Comparison of ENCODE assay signal across 2 cellular contexts in genomic region chr4:82301390-82301789, GRCh38.
A peak's percentile ranks its signal among the peaks of the same experiment; 100 is the strongest.
DNase-seq lines count a peak whose midpoint lies in the region; ATAC-seq, FAIRE-seq and TF ChIP-seq lines count a peak whose summit lies in the region.
"Not testable (repeated sequence)": the region's sequence is repeated elsewhere in the genome, so short reads cannot be mapped to it uniquely, and the experiment has no call there.

No MANE protein-coding gene starts in this region.

- ATAC-seq in K562 = not testable (repeated sequence)

- not testable (repeated sequence) for TF ChIP-seq EP300 in K562 (IDR thresholded peaks at IDR 0.05; ENCODE audit: low read length)

- POLR2A ChIA-PET in HEK293 (lab: Yijun Ruan, JAX); K562 (lab: Yijun Ruan, JAX): not testable (repeated sequence)

- TF ChIP-seq CTCF in HEK293 (tag by site-specific recombination; IDR thresholded peaks at IDR 0.05); K562 (IDR thresholded peaks at IDR 0.05 in 2 of 3, conservative IDR thresholded peaks at IDR 0.05 in 1 of 3; ENCODE audit: insufficient read depth in 2 of 3, low read depth in 1 of 3, low read length in 3 of 3): not testable (repeated sequence)

- not testable (repeated sequence) for TF ChIP-seq POLR2A in K562 (conservative IDR thresholded peaks at IDR 0.05)

- CTCF ChIA-PET in HEK293 (lab: Yijun Ruan, JAX); K562 (lab: Yijun Ruan, JAX; ENCODE audit: low intra/inter-chr PET ratio): not testable (repeated sequence)

- H3K9ac ChIP-seq in K562 (ENCODE audit: insufficient read depth in 1 of 2, low read depth in 2 of 2, low read length in 2 of 2) = not testable (repeated sequence)

- not testable (repeated sequence) for H3K36me3 ChIP-seq in HEK293 (ENCODE audit: control insufficient read depth in 2 of 2, insufficient read depth in 1 of 2, low read length in 2 of 2); K562 (ENCODE audit: control insufficient read depth, insufficient read depth, low read length)

- H3K79me2 ChIP-seq in K562 (ENCODE audit: control insufficient read depth, insufficient read depth, low read length) = not testable (repeated sequence)

- not testable (repeated sequence) for H3K4me1 ChIP-seq in HEK293 (ENCODE audit: control insufficient read depth, insufficient read depth, low read length); K562 (replicated peaks in 1 of 2; ENCODE audit: control insufficient read depth in 2 of 2, insufficient read depth in 2 of 2, low read length in 2 of 2)

- intact Hi-C loops in K562 (cut with micrococcal nuclease) = not testable (repeated sequence)

- not testable (repeated sequence) for H2AFZ ChIP-seq in K562 (ENCODE audit: low read depth, low read length)

- not testable (repeated sequence) for H3K27ac ChIP-seq in HEK293 (ENCODE audit: extremely low read depth, low read depth, low read length); K562 (ENCODE audit: extremely low read depth, low read depth, low read length)

- H3K4me2 ChIP-seq in K562 (ENCODE audit: insufficient read depth, low read length) = not testable (repeated sequence)

- not testable (repeated sequence) for FAIRE-seq in K562 (lab: Jason Lieb, UNC)

- H3K27me3 ChIP-seq in K562 (ENCODE audit: control insufficient read depth in 2 of 2, insufficient read depth in 2 of 2, low read length in 2 of 2) = not testable (repeated sequence)

- H3K4me3 ChIP-seq in HEK293 (ENCODE audit: low read depth, low read length); K562: not testable (repeated sequence)

- not testable (repeated sequence) for DNase-seq in K562 (ENCODE audit: extremely low read depth in 1 of 4, low spot score in 3 of 4)

- not testable (repeated sequence) for BruUV-seq in K562 (replicated peaks; lab: Mats Ljungman, UMichigan)

- H4K20me1 ChIP-seq in K562 (replicated peaks; ENCODE audit: control insufficient read depth, insufficient read depth, low read length) = not testable (repeated sequence)

- not testable (repeated sequence) for H3K9me3 ChIP-seq in HEK293 (ENCODE audit: control insufficient read depth, insufficient read depth, low read depth, low read length); K562 (replicated peaks; ENCODE audit: control insufficient read depth, insufficient read depth, low read depth, low read length)

- TF ChIP-seq RAD21 in K562 (CRISPR knock-in tag; conservative IDR thresholded peaks at IDR 0.05 in 1 of 2, IDR thresholded peaks at IDR 0.05 in 1 of 2) = not testable (repeated sequence)

- in situ Hi-C loops in K562 (cut with MboI) = not testable (repeated sequence)

- not testable (repeated sequence) for H3K9me1 ChIP-seq in K562 (ENCODE audit: control insufficient read depth, insufficient read depth, low read length)

TF ChIP-seq in HEK293, 187 proteins besides CTCF, POLR2A, EP300 and RAD21:
- TF ChIP-seq ZNF529 (tag by site-specific recombination; IDR thresholded peaks at IDR 0.05; ENCODE audit: insufficient replicate concordance) = peak; percentile 12
TF ChIP-seq in HEK293: peak in this region for 1; not testable (repeated sequence) for 186.

TF ChIP-seq in K562, 482 proteins besides CTCF, POLR2A, EP300 and RAD21:
- TF ChIP-seq ZNF507 (tag; conservative IDR thresholded peaks at IDR 0.05) = peak; percentile 92
